8 cellular contexts compared by ENCODE assay signal in genomic region chr6:161029195-161029809, GRCh38. TPM values are rescaled to one million over a fixed set of nuclear protein-coding genes. Genes with fewer than 3 reads are reported as not detected.
DNase-seq lines count a peak whose midpoint lies in the region; ATAC-seq, FAIRE-seq and TF ChIP-seq lines count a peak whose summit lies in the region.

No MANE protein-coding gene starts in this region.

- 96% methylated on average over 8 of the region's 8 CpGs for WGBS in HepG2 (ENCODE audit: low lambda C conversion rate)

- no peaks in the 10 kb centered on the region for H3K36me3 ChIP-seq in HepG2 (replicated peaks in 1 of 2; ENCODE audit: control insufficient read depth in 1 of 2, insufficient read depth in 2 of 2, low read length in 2 of 2)

- no peak for FAIRE-seq in HepG2 (lab: Jason Lieb, UNC)

- CTCF ChIA-PET in HepG2 (lab: Yijun Ruan, JAX; ENCODE audit: low intra/inter-chr PET ratio, low total read pairs): no interaction called here

- intact Hi-C loops in HepG2 (cut with micrococcal nuclease; ENCODE audit: unreplicated experiment): no loop called here

- no peaks in the 10 kb centered on the region for H3K9me3 ChIP-seq in HepG2 (ENCODE audit: low read length)

- in situ Hi-C loops in HepG2 (cut with HindIII; ENCODE audit: extremely low pct_ligation_motif_present, low pct_unique_long_range_greater_than_20kb): no loop called here

- no peak for TF ChIP-seq POLR2A in HepG2 (IDR thresholded peaks at IDR 0.05; ENCODE audit: insufficient read depth in 1 of 2, low read depth in 2 of 2, low read length in 2 of 2)

- no peaks in the 10 kb centered on the region for H3K4me1 ChIP-seq in HepG2 (ENCODE audit: insufficient read depth, low read length)

- peak; percentile 86 for ATAC-seq in GM21526 (IDR thresholded peaks at IDR 0.05; ENCODE audit: low FRiP score, unreplicated experiment)
- no peak for ATAC-seq in HepG2

- no peak overlapping the region for H3K27ac ChIP-seq in HepG2 (ENCODE audit: extremely low read length, insufficient read depth, low read length)

- TF ChIP-seq RAD21 in HepG2 (CRISPR knock-in tag; IDR thresholded peaks at IDR 0.05): no peak

- H4K20me1 ChIP-seq in HepG2 (ENCODE audit: insufficient read depth, low read length): no peaks in the 10 kb centered on the region

- no TSS peak for BruUV-seq in HepG2 (replicated peaks; lab: Mats Ljungman, UMichigan)

- H3K79me2 ChIP-seq in HepG2 (ENCODE audit: insufficient read depth, low read length): peaks cover 21% of the 10 kb centered on the region

- no peak overlapping the region for H3K9ac ChIP-seq in HepG2 (ENCODE audit: insufficient read depth, low read depth, low read length)

- no peaks in the 10 kb centered on the region for H3K27me3 ChIP-seq in HepG2 (ENCODE audit: control insufficient read depth in 1 of 2, insufficient read depth in 2 of 2, low read length in 2 of 2)

- no peak for TF ChIP-seq CTCF in fibroblast of pulmonary artery (IDR thresholded peaks at IDR 0.05; ENCODE audit: low read length, missing control alignments)
- no peak for TF ChIP-seq CTCF in HepG2 (CRISPR knock-in tag; IDR thresholded peaks at IDR 0.05)

- POLR2A ChIA-PET in HepG2 (lab: Yijun Ruan, JAX): no interaction called here

- H3K4me3 ChIP-seq in fibroblast of pulmonary artery (replicated peaks; ENCODE audit: low read depth, low read length) (no peak overlapping the region), HepG2 (replicated peaks in 1 of 3; ENCODE audit: insufficient read depth in 1 of 3, low read depth in 2 of 3, low read length in 3 of 3) (no peak overlapping the region)

- no peak overlapping the region for H2AFZ ChIP-seq in HepG2 (ENCODE audit: low read length)

- H3K4me2 ChIP-seq in HepG2 (ENCODE audit: low read depth, low read length): no peak overlapping the region

- DNase-seq in GM03348 (ENCODE audit: low spot score) (peak; percentile 70), HS-27A (ENCODE audit: low read depth) (peak; percentile 30), fibroblast of pulmonary artery (ENCODE audit: low read depth) (peak; percentile 43), SKM-1 (lab: John Stamatoyannopoulos, UW; ENCODE audit: unreplicated experiment) (no peak), AML-193 (lab: John Stamatoyannopoulos, UW) (no peak), HepG2 (ENCODE audit: low spot score) (no peak), GM19238 (ENCODE audit: insufficient read length, low spot score) (no peak)

- TF ChIP-seq EP300 in HepG2 (IDR thresholded peaks at IDR 0.05; ENCODE audit: low read depth in 2 of 2, low read length in 2 of 2) (no peak), HepG2 (CRISPR knock-in tag; IDR thresholded peaks at IDR 0.05; ENCODE audit: borderline replicate concordance) (no peak)

TF ChIP-seq in HepG2, 621 proteins besides CTCF, POLR2A, EP300 and RAD21 (continues in another document):
- TF ChIP-seq RFX1 (IDR thresholded peaks at IDR 0.05): no peak
- TF ChIP-seq ZFAT (CRISPR knock-in tag; conservative IDR thresholded peaks at IDR 0.05): no peak
- TF ChIP-seq CHD2 (IDR thresholded peaks at IDR 0.05; ENCODE audit: low read depth, low read length): no peak
- TF ChIP-seq MYPOP (CRISPR knock-in tag; IDR thresholded peaks at IDR 0.05): no peak
- TF ChIP-seq ZNF646 (CRISPR knock-in tag; IDR thresholded peaks at IDR 0.05): no peak
- no peak for TF ChIP-seq ZNF614 (CRISPR knock-in tag; IDR thresholded peaks at IDR 0.05; ENCODE audit: borderline replicate concordance)
- TF ChIP-seq, protein P1, sequence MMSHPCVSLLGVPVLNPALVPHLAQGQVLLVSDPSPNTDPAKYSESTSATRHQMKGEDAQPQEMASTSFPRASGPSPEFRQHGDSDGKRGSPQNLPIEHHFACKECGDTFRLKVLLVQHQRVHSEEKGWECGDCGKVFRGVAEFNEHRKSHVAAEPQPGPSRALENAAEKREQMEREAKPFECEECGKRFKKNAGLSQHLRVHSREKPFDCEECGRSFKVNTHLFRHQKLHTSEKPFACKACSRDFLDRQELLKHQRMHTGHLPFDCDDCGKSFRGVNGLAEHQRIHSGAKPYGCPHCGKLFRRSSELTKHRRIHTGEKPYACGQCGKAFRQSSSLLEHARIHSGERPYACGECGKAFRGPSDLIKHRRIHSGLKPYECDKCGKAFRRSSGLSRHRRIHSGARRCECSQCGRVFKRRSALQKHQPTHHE (CRISPR knock-in tag; IDR thresholded peaks at IDR 0.05; ENCODE audit: borderline replicate concordance): no peak

RNA-seq across cellular contexts. Expression of gene MAP3K4, which starts 37.7 kb away (rescaled TPM):
- 33.6 and 40.1 TPM in 2 replicates for total RNA-seq in HepG2 (2016; rRNA removed; fragmentation: Illumina TruSeq; extraction: Trizol)
- total RNA-seq in HepG2 (2016; cell fraction: cytosol; rRNA removed; fragmentation: Illumina TruSeq; extraction: Trizol; ENCODE audit: low read depth): 66.8 and 68.7 TPM in 2 replicates
- total RNA-seq in HepG2 (2016; cell fraction: insoluble cytoplasmic fraction; rRNA removed; fragmentation: Illumina TruSeq; extraction: Trizol): 37.5 and 40.8 TPM in 2 replicates
- 38.1 and 58.6 TPM in 2 replicates for total RNA-seq in HepG2 (2016; cell fraction: membrane; rRNA removed; fragmentation: Illumina TruSeq; extraction: Trizol)
- 50.7 and 54.4 TPM in 2 replicates for total RNA-seq in HepG2 (2016; cell fraction: nucleus; rRNA removed; fragmentation: Illumina TruSeq; extraction: Trizol)
- 12.9 and 15.4 TPM in 2 replicates for polyA plus RNA-seq in HepG2 (2011; rRNA removed)
- polyA plus RNA-seq in HepG2 (2011; cell fraction: cytosol; rRNA removed): 6.9 and 9.0 TPM in 2 replicates
- polyA plus RNA-seq in HepG2 (2011; cell fraction: nucleus; rRNA removed): 35.9 and 37.8 TPM in 2 replicates
- 16.6 and 19.8 TPM in 2 replicates for polyA plus RNA-seq in HepG2 (2012)
- polyA plus RNA-seq in HepG2 (2016; cell fraction: cytosol; fragmentation: Illumina TruSeq; extraction: Trizol; ENCODE audit: low read depth): 1.1 TPM in 2 replicates
- 25.1 and 26.7 TPM in 2 replicates for polyA plus RNA-seq in HepG2 (2016; cell fraction: insoluble cytoplasmic fraction; fragmentation: Illumina TruSeq; extraction: Trizol; ENCODE audit: low read depth)
- 3.2 and 4.4 TPM in 2 replicates for polyA plus RNA-seq in HepG2 (2016; cell fraction: membrane; fragmentation: Illumina TruSeq; extraction: Trizol; ENCODE audit: low read depth)
- 51.7 and 52.1 TPM in 2 replicates for polyA plus RNA-seq in HepG2 (2016; cell fraction: nucleus; fragmentation: Illumina TruSeq; extraction: Trizol; ENCODE audit: insufficient read depth, low read depth)
- polyA minus RNA-seq in HepG2 (2011; rRNA and poly(A)+ RNA removed; ENCODE audit: low replicate concordance): 16.6 and 30.1 TPM in 2 replicates
- 16.9 and 18.6 TPM in 2 replicates for polyA minus RNA-seq in HepG2 (2011; cell fraction: cytosol; rRNA and poly(A)+ RNA removed)
- 94.5 and 105 TPM in 2 replicates for polyA minus RNA-seq in HepG2 (2011; cell fraction: nucleus; rRNA and poly(A)+ RNA removed)

Comparison
In these comparisons a context has a peak if more than half of its experiments do, and no peak if none do; other contexts are left out.
1. DNase-seq: peak in GM03348 (single experiment), HS-27A (single experiment) and fibroblast of pulmonary artery (single experiment); none in SKM-1 (single experiment), AML-193 (0 of 2), HepG2 (single experiment) and GM19238 (single experiment).